In the genomic region with DNA sequence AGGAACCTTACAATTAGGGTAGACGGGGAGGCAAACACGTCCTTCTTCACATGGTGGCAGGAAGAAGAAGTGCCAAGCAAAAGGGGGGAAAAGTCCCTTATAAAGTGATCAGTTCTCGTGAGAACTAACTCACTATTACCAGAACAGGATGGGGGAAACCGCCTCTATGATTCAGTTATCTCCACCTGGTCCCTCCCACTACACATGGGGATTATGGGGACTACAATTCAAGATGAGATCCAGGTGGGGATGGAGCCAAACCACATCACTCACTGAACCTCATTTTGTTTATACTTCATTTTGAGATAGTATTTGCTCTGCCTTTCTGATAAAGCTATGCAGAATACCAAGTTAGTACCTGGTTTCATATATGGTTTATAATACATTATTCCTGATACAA, we compare ENCODE assay signal across 23 cellular contexts.
"Had no signal": no experiment of that assay in that cellular context is flagged by ENCODE, and none has a peak within 500 bp of the region (broad histone marks: within the 10 kb centered on the region; RNA-seq: fewer than 3 reads in every experiment).

No MANE protein-coding gene starts in this region.

- H3K9ac ChIP-seq: neural progenitor cell, parathyroid adenoma had no signal

- H3K27me3 ChIP-seq: neural progenitor cell, neutrophil, right atrium auricular region, right lobe of liver, tibial nerve, upper lobe of left lung, vagina had no signal

- H3K36me3 ChIP-seq: left ventricle myocardium inferior, neutrophil, right atrium auricular region, right lobe of liver, tibial nerve, upper lobe of left lung, vagina had no signal

- H3K79me2 ChIP-seq: parathyroid adenoma had no signal

- H3K4me1 ChIP-seq: parathyroid adenoma had no signal

- H3K9me3 ChIP-seq: left ventricle myocardium inferior, neutrophil, right atrium auricular region, right lobe of liver, tibial nerve, upper lobe of left lung, vagina had no signal

- ATAC-seq: naive thymus-derived CD8-positive, alpha-beta T cell; right lobe of liver; stimulated activated memory B cell treated with anti-CD40 and anti-IgM and Interleukin-4, amounts not matched to agents 10 μg/mL and 1 μg/mL and 100 μg/mL, for 72 hours; stimulated activated naive CD8-positive, alpha-beta T cell treated with anti-CD3 and anti-CD28 coated beads, Interleukin-15, amount 100 ng/mL, for 72 hours had no signal

- H3K27me3 Mint-ChIP-seq: stimulated activated memory B cell treated with anti-CD40 and anti-IgM and Interleukin-4, amounts not matched to agents 10 μg/mL and 1 μg/mL and 100 μg/mL, for 72 hours; stimulated activated naive CD8-positive, alpha-beta T cell treated with anti-CD3 and anti-CD28 coated beads, Interleukin-15, amount 100 ng/mL, for 72 hours had no signal

- H3K4me1 Mint-ChIP-seq: stimulated activated memory B cell treated with anti-CD40 and anti-IgM and Interleukin-4, amounts not matched to agents 10 μg/mL and 1 μg/mL and 100 μg/mL, for 72 hours had no signal

- H3K4me3 ChIP-seq: left ventricle myocardium inferior, lung, neural progenitor cell, right atrium auricular region, right lobe of liver, smooth muscle cell, tibial nerve, upper lobe of left lung, vagina had no signal

- H2AFZ ChIP-seq: neural progenitor cell, parathyroid adenoma had no signal

- H3K9me3 Mint-ChIP-seq: naive thymus-derived CD8-positive, alpha-beta T cell; nephron; stimulated activated memory B cell treated with anti-CD40 and anti-IgM and Interleukin-4, amounts not matched to agents 10 μg/mL and 1 μg/mL and 100 μg/mL, for 72 hours; stimulated activated naive CD8-positive, alpha-beta T cell treated with anti-CD3 and anti-CD28 coated beads, Interleukin-15, amount 100 ng/mL, for 72 hours had no signal

- DNase-seq: hippocampal formation; left ventricle myocardium inferior; naive thymus-derived CD8-positive, alpha-beta T cell; occipital lobe; right lobe of liver; stimulated activated CD4-positive, alpha-beta T cell treated with anti-CD3 and anti-CD28 coated beads, Interleukin-1b, Interleukin-23, amount 100 ng/mL, for 48 hours; stimulated activated CD4-positive, alpha-beta T cell treated with anti-CD3 and anti-CD28 coated beads, Interleukin-2, amount 100 ng/mL, for 48 hours; stimulated activated CD4-positive, alpha-beta T cell treated with anti-CD3 and anti-CD28 coated beads, Interleukin-4, amount 100 ng/mL, for 4 hours; stimulated activated CD8-positive, alpha-beta memory T cell treated with anti-CD3 and anti-CD28 coated beads, Interleukin-4, amount 100 ng/mL, for 48 hours; stimulated activated naive CD4-positive, alpha-beta T cell treated with Interleukin-2 at 50 U/mL for 16 hours; stimulated activated naive CD8-positive, alpha-beta T cell treated with anti-CD3 and anti-CD28 coated beads, Interleukin-15, amount 100 ng/mL, for 72 hours; substantia nigra; upper lobe of left lung had no signal

- H3K4me3 Mint-ChIP-seq: naive thymus-derived CD8-positive, alpha-beta T cell; nephron; neural progenitor cell; stimulated activated memory B cell treated with anti-CD40 and anti-IgM and Interleukin-4, amounts not matched to agents 10 μg/mL and 1 μg/mL and 100 μg/mL, for 72 hours; stimulated activated naive CD8-positive, alpha-beta T cell treated with anti-CD3 and anti-CD28 coated beads, Interleukin-15, amount 100 ng/mL, for 72 hours had no signal

- H3K27ac ChIP-seq: left ventricle myocardium inferior, neural progenitor cell, neutrophil, parathyroid adenoma, right atrium auricular region, right lobe of liver, tibial nerve, upper lobe of left lung, vagina had no signal

- H3K4me2 ChIP-seq: neural progenitor cell, smooth muscle cell had no signal

- H3K27ac Mint-ChIP-seq: naive thymus-derived CD8-positive, alpha-beta T cell; neural progenitor cell; stimulated activated memory B cell treated with anti-CD40 and anti-IgM and Interleukin-4, amounts not matched to agents 10 μg/mL and 1 μg/mL and 100 μg/mL, for 72 hours had no signal
